ENCODE assay signal across 25 cellular contexts in genomic region chr2:160156084-160156483, GRCh38. TPM values are rescaled to one million over a fixed set of nuclear protein-coding genes. Genes with fewer than 3 reads are reported as not detected.
A peak's percentile ranks its signal among the peaks of the same experiment; 100 is the strongest.
DNase-seq lines count a peak whose midpoint lies in the region; ATAC-seq and TF ChIP-seq lines count a peak whose summit lies in the region.
"Had no signal": no experiment of that assay in that cellular context is flagged by ENCODE, and none has a peak within 500 bp of the region (broad histone marks: within the 10 kb centered on the region; RNA-seq: fewer than 3 reads in every experiment).

No MANE protein-coding gene starts in this region.

- no peaks in the 10 kb centered on the region for H3K36me3 ChIP-seq in upper lobe of left lung
- H3K36me3 ChIP-seq: heart right ventricle, tibial artery had no signal

- H3K4me1 ChIP-seq in upper lobe of left lung: peaks cover 0 to 5% (median 0%) of the 10 kb centered on the region in 4 donors
- H3K4me1 ChIP-seq: tibial artery had no signal

- TF ChIP-seq POLR2A in upper lobe of left lung (IDR thresholded peaks at IDR 0.05): no peak

- H3K4me3 ChIP-seq in astrocyte of the spinal cord (ENCODE audit: low read depth, low read length) (no peak overlapping the region), upper lobe of left lung (no peak overlapping the region)
- H3K4me3 ChIP-seq: esophagus squamous epithelium, heart right ventricle, tibial artery had no signal

- peak; percentile 12 to 65 for ATAC-seq in upper lobe of left lung (ENCODE audit: low FRiP score in 2 of 2)
- ATAC-seq: sciatic nerve had no signal

- TF ChIP-seq EP300 in upper lobe of left lung (IDR thresholded peaks at IDR 0.05): no peak

- in situ Hi-C loops in astrocyte of the spinal cord (cut with HindIII; ENCODE audit: low sequenced_read_pairs): no loop called here

- H3K9me3 ChIP-seq in upper lobe of left lung: no peaks in the 10 kb centered on the region
- H3K9me3 ChIP-seq: esophagus squamous epithelium, tibial artery had no signal

- peak; percentile 12 for TF ChIP-seq CTCF in astrocyte of the spinal cord (IDR thresholded peaks at IDR 0.05; ENCODE audit: low read depth, low read length)
- peak in 1 of 6 experiments; percentile 10 for TF ChIP-seq CTCF in upper lobe of left lung (IDR thresholded peaks at IDR 0.05)
- no peak for TF ChIP-seq CTCF in RWPE1 (conservative IDR thresholded peaks at IDR 0.05; ENCODE audit: low read depth)

- POLR2A ChIA-PET in RWPE1 (lab: Yijun Ruan, JAX; ENCODE audit: low non-redundant PET): no interaction called here

- WGBS in upper lobe of left lung, 2 donors: 72 to 86% methylated on average over 4 of the region's 4 CpGs

- DNase-seq in DMS53 (lab: John Stamatoyannopoulos, UW) (peak; percentile 33), DMS53 treated with DMSO at 0.1 percent for 48 hours (lab: John Stamatoyannopoulos, UW; ENCODE audit: unreplicated experiment) (no peak), astrocyte of the spinal cord (ENCODE audit: low read depth, low spot score) (no peak), islet precursor cell (peak; percentile 69), upper lobe of left lung (peak in 1 of 2 donors; percentile 31), NCI-H187 treated with DMSO at 0.1 percent for 48 hours (lab: John Stamatoyannopoulos, UW) (no peak), RWPE1 (ENCODE audit: low spot score) (no peak)
- DNase-seq in stimulated activated CD4-positive, alpha-beta T cell treated with anti-CD3 and anti-CD28 coated beads, Interleukin-2, amount 100 ng/mL, for 24 hours: no peak
- DNase-seq: activated CD4-positive, alpha-beta T cell treated with anti-CD3 and anti-CD28 coated beads for 1 hour; activated CD8-positive, alpha-beta memory T cell treated with anti-CD3 and anti-CD28 coated beads, Interleukin-2, amount 50 U/mL, for 4 hours; activated gamma-delta T cell treated with Interleukin-2 at 50 U/mL for 16 hours; anterior cingulate cortex; C1 segment of cervical spinal cord; esophagus squamous epithelium; heart right ventricle; Karpas-422; NCI-H1436 treated with DMSO at 0.1 percent for 48 hours; NK-92 treated with Interleukin-12 subunit alpha and Interleukin-12 subunit beta, amount 100 ng/mL, for 24 hours; occipital lobe; SHP77; T-helper 2 cell; tibial artery had no signal

- no peak overlapping the region for H3K27ac ChIP-seq in upper lobe of left lung
- H3K27ac ChIP-seq in RWPE1: no peak overlapping the region
- H3K27ac ChIP-seq: 22Rv1, esophagus squamous epithelium, heart right ventricle, HL-60, tibial artery had no signal

- CTCF ChIA-PET in RWPE1 (lab: Yijun Ruan, JAX): interaction anchor here (0.6 kb wide), 1 partner anchor 29 kb away, joined by 4 read pairs; no protein-coding TSS in a partner anchor

- no peaks in the 10 kb centered on the region for H3K27me3 ChIP-seq in upper lobe of left lung
- H3K27me3 ChIP-seq: esophagus squamous epithelium, heart right ventricle, tibial artery had no signal

RNA-seq across cellular contexts. Expression of gene ITGB6, which starts 44.0 kb away (rescaled TPM):
- total RNA-seq in upper lobe of left lung: 100 to 1,000 TPM in 1 of 6 donors, 10 to 100 TPM in 5; 52.6 to 124 (median 68.8) TPM
- total RNA-seq: sciatic nerve had no signal

Comparison
In these comparisons a context has a peak if more than half of its experiments do, and no peak if none do; other contexts are left out.
1. DNase-seq: peak in DMS53 (single experiment) and islet precursor cell (single experiment); none in DMS53 treated with DMSO at 0.1 percent for 48 hours (single experiment), astrocyte of the spinal cord (single experiment), stimulated activated CD4-positive, alpha-beta T cell treated with anti-CD3 and anti-CD28 coated beads, Interleukin-2, amount 100 ng/mL, for 24 hours (0 of 2), NCI-H187 treated with DMSO at 0.1 percent for 48 hours (single experiment) and RWPE1 (single experiment).